In genomic region chrX:115690554-115691216, GRCh38 we compare ENCODE assay signal across 8 cellular contexts.
DNase-seq lines count a peak whose midpoint lies in the region; ATAC-seq and TF ChIP-seq lines count a peak whose summit lies in the region.

No MANE protein-coding gene starts in this region.

- no peaks in the 10 kb centered on the region for H3K9me3 Mint-ChIP-seq in WTC11

- TF ChIP-seq POLR2A in suprapubic skin (IDR thresholded peaks at IDR 0.05), result no peak

- WGBS in suprapubic skin, result 4% methylated on average over 4 of the region's 4 CpGs

- H3K27ac Mint-ChIP-seq in WTC11, result peak overlapping the region; percentile 99

- H3K9me3 ChIP-seq in BE2C, result no peaks in the 10 kb centered on the region
- H3K9me3 ChIP-seq in suprapubic skin, result no peaks in the 10 kb centered on the region

- peak overlapping the region; percentile 51 for H3K27ac ChIP-seq in suprapubic skin

- H3K27me3 Mint-ChIP-seq in WTC11 (ENCODE audit: low read depth), result no peaks in the 10 kb centered on the region

- CTCF ChIA-PET in WTC11 (lab: Charles Lee), result interaction anchor here (0.6 to 4.3 kb wide), 7 partner anchors 9 to 378 kb away, joined by 3 to 24 read pairs (median 9); no protein-coding TSS in a partner anchor

- TF ChIP-seq CTCF in BE2C (IDR thresholded peaks at IDR 0.05; ENCODE audit: low read depth, low read length) (peak; percentile 76), WTC11 (IDR thresholded peaks at IDR 0.05) (peak; percentile 43; the same call in 1 of the 2 replicates), epithelial cell of esophagus (IDR thresholded peaks at IDR 0.05; ENCODE audit: insufficient read depth, low read depth, low read length, missing control alignments) (peak; percentile 63), suprapubic skin (IDR thresholded peaks at IDR 0.05) (peak; percentile 48 to 58)

- H3K36me3 ChIP-seq in BE2C, result no peaks in the 10 kb centered on the region
- no peaks in the 10 kb centered on the region for H3K36me3 ChIP-seq in suprapubic skin

- POLR2A ChIA-PET in WTC11 (lab: Charles Lee), result no interaction called here

- H3K27me3 ChIP-seq in BE2C, result no peaks in the 10 kb centered on the region
- no peaks in the 10 kb centered on the region for H3K27me3 ChIP-seq in suprapubic skin

- H3K36me3 Mint-ChIP-seq in WTC11, result no peaks in the 10 kb centered on the region

- H3K4me3 ChIP-seq in BE2C (ENCODE audit: low read depth, low read length) (no peak overlapping the region), epithelial cell of esophagus (ENCODE audit: low read length) (no peak overlapping the region), suprapubic skin (no peak overlapping the region)

- TF ChIP-seq EP300 in suprapubic skin (IDR thresholded peaks at IDR 0.05), result no peak

- ATAC-seq in GM18858 (IDR thresholded peaks at IDR 0.05; ENCODE audit: unreplicated experiment) (peak; percentile 98), HG03064 (IDR thresholded peaks at IDR 0.05; ENCODE audit: low read depth, unreplicated experiment) (peak; percentile 98), WTC11 (peak; percentile 76)

- H3K4me1 ChIP-seq in BE2C, result no peaks in the 10 kb centered on the region
- no peaks in the 10 kb centered on the region for H3K4me1 ChIP-seq in suprapubic skin

- peaks cover 63% of the 10 kb centered on the region for H3K4me1 Mint-ChIP-seq in WTC11

- peak; percentile 56 for DNase-seq in BE2C
- DNase-seq in NCI-H1930 (lab: John Stamatoyannopoulos, UW), result peak; percentile 42 to 69
- peak; percentile 60 for DNase-seq in WTC11 (ENCODE audit: low spot score)
- peak; percentile 72 for DNase-seq in epithelial cell of esophagus (ENCODE audit: low read depth)
- DNase-seq in mucosa of gallbladder (ENCODE audit: low spot score), result peak; percentile 64
- DNase-seq in suprapubic skin (ENCODE audit: low spot score in 2 of 2), result peak in 1 of 2 donors; percentile 69

- H3K4me3 Mint-ChIP-seq in WTC11, result no peak overlapping the region

TF ChIP-seq in WTC11, 78 proteins besides CTCF, POLR2A, EP300 and RAD21:
- TF ChIP-seq NR3C1 (CRISPR knock-in tag; conservative IDR thresholded peaks at IDR 0.05; ENCODE audit: low read depth) (no peak), MXD4 (CRISPR knock-in tag; IDR thresholded peaks at IDR 0.05; ENCODE audit: borderline replicate concordance) (no peak), RELA (CRISPR knock-in tag; IDR thresholded peaks at IDR 0.05; ENCODE audit: borderline replicate concordance) (no peak), FOXP1 (CRISPR knock-in tag; IDR thresholded peaks at IDR 0.05; ENCODE audit: borderline replicate concordance) (no peak)
